In genomic region chr4:139918994-139919393, GRCh38 we compare ENCODE assay signal across 1 cellular context.
TF ChIP-seq lines count a peak whose summit lies in the region.

No MANE protein-coding gene starts in this region.

TF ChIP-seq in HepG2, 621 proteins besides CTCF, POLR2A, EP300 and RAD21 (continued from another document):
- TF ChIP-seq ZNF543 (CRISPR knock-in tag; IDR thresholded peaks at IDR 0.05) (no peak), HMGA1 (CRISPR knock-in tag; conservative IDR thresholded peaks at IDR 0.05) (no peak), ZZZ3 (CRISPR knock-in tag; IDR thresholded peaks at IDR 0.05; ENCODE audit: borderline replicate concordance) (no peak), PHB2 (IDR thresholded peaks at IDR 0.05; ENCODE audit: partially characterized antibody) (no peak), NFKB2 (CRISPR knock-in tag; IDR thresholded peaks at IDR 0.05; ENCODE audit: borderline replicate concordance) (no peak), CCAR2 (optimal IDR thresholded peaks at IDR 0.05; ENCODE audit: low read depth, low read length) (no peak), PPARG (CRISPR knock-in tag; conservative IDR thresholded peaks at IDR 0.05) (no peak)
